Comparison of ENCODE assay signal across 8 cellular contexts in the genomic region with DNA sequence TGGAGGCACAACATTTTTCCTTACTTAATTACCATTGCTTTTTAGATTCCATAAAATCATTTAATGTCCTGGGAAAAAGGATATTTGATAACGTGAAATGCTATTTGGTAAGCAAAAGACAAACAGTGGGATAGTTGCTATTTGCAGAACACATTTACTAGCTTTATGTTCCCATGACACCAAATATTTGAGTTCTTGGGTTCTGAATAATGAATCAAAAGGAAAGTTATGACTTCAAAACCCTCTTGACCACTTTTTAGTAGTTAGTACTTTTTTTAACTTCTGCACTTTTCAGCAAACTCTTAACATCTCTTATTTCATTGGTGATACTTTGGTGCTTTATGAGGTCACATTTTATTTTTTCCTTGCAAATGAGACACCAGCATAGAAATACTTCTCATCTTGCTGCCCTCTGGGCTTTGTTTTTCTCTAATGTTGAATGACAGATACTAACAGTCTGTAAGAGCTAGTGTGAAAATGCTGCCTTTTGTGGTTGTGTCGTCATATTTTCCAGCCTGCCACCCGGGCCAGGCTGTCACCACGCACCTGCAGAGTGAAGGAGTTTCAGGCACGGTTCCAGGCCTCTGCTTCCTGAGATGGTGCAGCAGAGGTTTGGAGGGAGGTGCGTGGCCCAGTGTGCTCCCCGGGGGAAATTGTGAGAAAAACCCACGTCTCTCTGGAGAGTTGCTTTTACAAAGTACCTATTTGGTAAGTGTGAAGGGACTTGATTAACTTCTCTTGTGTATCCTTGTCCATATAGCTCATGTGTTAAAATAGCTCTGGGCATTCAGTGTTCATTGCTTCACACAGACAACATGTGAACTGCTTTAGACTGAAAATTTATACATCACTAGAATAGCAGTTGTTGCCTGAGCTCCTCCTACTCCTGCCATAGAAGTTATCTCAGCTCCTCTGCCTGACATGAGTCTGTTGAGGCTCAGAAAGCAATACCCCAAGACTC. TPM values are rescaled to one million over a fixed set of nuclear protein-coding genes. Genes with fewer than 3 reads are reported as not detected.
A peak's percentile ranks its signal among the peaks of the same experiment; 100 is the strongest.
DNase-seq lines count a peak whose midpoint lies in the region; ATAC-seq and TF ChIP-seq lines count a peak whose summit lies in the region.

No MANE protein-coding gene starts in this region.

- intact Hi-C loops in lower lobe of right lung (cut with DNase I), result no loop called here

- no peaks in the 10 kb centered on the region for H3K36me3 Mint-ChIP-seq in activated CD4-positive, alpha-beta T cell treated with anti-CD3 and anti-CD28 coated beads, Interleukin-2, amount 10 ng/mL, durations not matched to agents 7 days and 5 days (ENCODE audit: low read depth)

- H3K27ac Mint-ChIP-seq in activated CD4-positive, alpha-beta T cell treated with anti-CD3 and anti-CD28 coated beads, Interleukin-2, amount 10 ng/mL, durations not matched to agents 7 days and 5 days, result peak overlapping the region; percentile 87

- DNase-seq in NCI-H1436 (lab: John Stamatoyannopoulos, UW), result peak; percentile 22
- DNase-seq in NCI-H1436 treated with DMSO at 0.1 percent for 48 hours (lab: John Stamatoyannopoulos, UW), result no peak
- peak; percentile 65 for DNase-seq in activated CD4-positive, alpha-beta T cell treated with anti-CD3 and anti-CD28 coated beads, Interleukin-2, amount 10 ng/mL, durations not matched to agents 7 days and 5 days
- peak; percentile 43 for DNase-seq in lower lobe of right lung
- no peak for DNase-seq in T1000 (lab: John Stamatoyannopoulos, UW)
- DNase-seq in H7, result no peak
- no peak for DNase-seq in COR-L47 (lab: John Stamatoyannopoulos, UW)

- TF ChIP-seq CTCF in lower lobe of right lung (IDR thresholded peaks at IDR 0.05), result no peak

- CTCF ChIA-PET in activated CD4-positive, alpha-beta T cell treated with anti-CD3 and anti-CD28 coated beads, Interleukin-2, amount 10 ng/mL, durations not matched to agents 7 days and 5 days (lab: Charles Lee), result interaction anchor here (1.2 kb wide), 1 partner anchor 11 kb away, joined by 5 read pairs; no protein-coding TSS in a partner anchor

- ATAC-seq in HG03108 (IDR thresholded peaks at IDR 0.05; ENCODE audit: unreplicated experiment), result peak; percentile 85
- ATAC-seq in lower lobe of right lung, result peak in 1 of 2 donors; percentile 27

- H3K4me3 Mint-ChIP-seq in activated CD4-positive, alpha-beta T cell treated with anti-CD3 and anti-CD28 coated beads, Interleukin-2, amount 10 ng/mL, durations not matched to agents 7 days and 5 days, result no peak overlapping the region

- no peaks in the 10 kb centered on the region for H3K9me3 Mint-ChIP-seq in activated CD4-positive, alpha-beta T cell treated with anti-CD3 and anti-CD28 coated beads, Interleukin-2, amount 10 ng/mL, durations not matched to agents 7 days and 5 days

- no peaks in the 10 kb centered on the region for H3K4me1 ChIP-seq in lower lobe of right lung

- H3K36me3 ChIP-seq in lower lobe of right lung (no peaks in the 10 kb centered on the region), H7 (replicated peaks; ENCODE audit: control insufficient read depth, insufficient read depth, low read length) (no peaks in the 10 kb centered on the region)

- POLR2A ChIA-PET in activated CD4-positive, alpha-beta T cell treated with anti-CD3 and anti-CD28 coated beads, Interleukin-2, amount 10 ng/mL, durations not matched to agents 7 days and 5 days (lab: Charles Lee), result no interaction called here

- H3K27me3 Mint-ChIP-seq in activated CD4-positive, alpha-beta T cell treated with anti-CD3 and anti-CD28 coated beads, Interleukin-2, amount 10 ng/mL, durations not matched to agents 7 days and 5 days, result no peaks in the 10 kb centered on the region

- peaks cover 36% of the 10 kb centered on the region for H3K4me1 Mint-ChIP-seq in activated CD4-positive, alpha-beta T cell treated with anti-CD3 and anti-CD28 coated beads, Interleukin-2, amount 10 ng/mL, durations not matched to agents 7 days and 5 days

- no peak overlapping the region for H3K4me3 ChIP-seq in lower lobe of right lung
- H3K4me3 ChIP-seq in H7 (ENCODE audit: insufficient read depth, low read depth, low read length), result no peak overlapping the region

- no peaks in the 10 kb centered on the region for H3K9me3 ChIP-seq in lower lobe of right lung

- H3K27me3 ChIP-seq in lower lobe of right lung (ENCODE audit: low read depth) (no peaks in the 10 kb centered on the region), H7 (ENCODE audit: control insufficient read depth, insufficient read depth, low read length) (no peaks in the 10 kb centered on the region)

- H3K27ac ChIP-seq in lower lobe of right lung, result no peak overlapping the region

RNA-seq across cellular contexts. Expression of a gene that starts 34.7 kb away (rescaled TPM):
- total RNA-seq in activated CD4-positive, alpha-beta T cell treated with anti-CD3 and anti-CD28 coated beads, Interleukin-2, amount 10 ng/mL, durations not matched to agents 7 days and 5 days, result 10 to 100 TPM; 73.5 to 74.5 TPM
- total RNA-seq in lower lobe of right lung, result 34.9 TPM
- 29.7 and 34.7 TPM in 2 replicates for total RNA-seq in H7 (2014; rRNA removed; shearing (Covaris generic))

Comparison
In these comparisons a context has a peak if more than half of its experiments do, and no peak if none do; other contexts are left out.
1. DNase-seq: peak in NCI-H1436 (single experiment), activated CD4-positive, alpha-beta T cell treated with anti-CD3 and anti-CD28 coated beads, Interleukin-2, amount 10 ng/mL, durations not matched to agents 7 days and 5 days (single experiment) and lower lobe of right lung (single experiment); none in NCI-H1436 treated with DMSO at 0.1 percent for 48 hours (single experiment), T1000 (single experiment), H7 (single experiment) and COR-L47 (single experiment).